Comparison of ENCODE assay signal across 8 cellular contexts in the genomic region with DNA sequence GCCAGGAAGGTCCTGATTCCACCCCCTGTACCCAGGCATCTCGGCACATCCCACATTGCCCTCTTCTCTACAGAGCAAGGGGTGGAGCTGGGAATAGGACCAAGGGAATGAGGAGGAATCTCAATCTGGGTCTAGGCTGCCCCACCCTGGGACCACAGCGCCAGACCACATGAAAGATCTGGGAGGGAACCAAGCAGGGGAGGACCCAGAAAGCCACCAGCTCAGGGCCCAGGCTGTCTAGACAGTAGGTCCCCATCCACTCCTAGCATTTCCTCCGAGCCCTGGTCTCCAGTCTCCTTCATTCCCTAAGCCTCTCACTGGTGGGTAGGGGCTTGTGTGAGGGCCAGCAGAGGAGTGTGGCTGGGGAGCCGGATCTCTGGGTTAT. TPM values are rescaled to one million over a fixed set of nuclear protein-coding genes. Genes with fewer than 3 reads are reported as not detected.
DNase-seq lines count a peak whose midpoint lies in the region; ATAC-seq and TF ChIP-seq lines count a peak whose summit lies in the region.

No MANE protein-coding gene starts in this region.

- H3K27me3 ChIP-seq in right atrium auricular region (no peaks in the 10 kb centered on the region), gastrocnemius medialis (no peaks in the 10 kb centered on the region)

- H3K4me3 ChIP-seq in astrocyte of the cerebellum (ENCODE audit: low read depth, low read length) = no peak overlapping the region
- H3K4me3 ChIP-seq in right atrium auricular region = no peak overlapping the region
- H3K4me3 ChIP-seq in gastrocnemius medialis = no peak overlapping the region

- in situ Hi-C loops in astrocyte of the cerebellum (cut with HindIII; ENCODE audit: low sequenced_read_pairs) (no loop called here), gastrocnemius medialis (cut with MboI; ENCODE audit: low sequenced_read_pairs in 4 of 4) (no loop called here)

- H3K9me3 ChIP-seq in right atrium auricular region (no peaks in the 10 kb centered on the region), gastrocnemius medialis (no peaks in the 10 kb centered on the region)

- H3K4me1 ChIP-seq in right atrium auricular region (peaks cover 0 to 94% of the 10 kb centered on the region in 2 donors), gastrocnemius medialis (peaks cover 52 to 56% of the 10 kb centered on the region in 2 donors)

- peaks cover 44% of the 10 kb centered on the region for H3K36me3 ChIP-seq in right atrium auricular region
- no peaks in the 10 kb centered on the region for H3K36me3 ChIP-seq in gastrocnemius medialis

- intact Hi-C loops in gastrocnemius medialis (cut with DNase I; ENCODE audit: low total_unique reads) = no loop called here

- DNase-seq in EL = peak; percentile 75
- DNase-seq in astrocyte of the cerebellum (ENCODE audit: low read depth) = peak; percentile 69
- DNase-seq in right atrium auricular region (ENCODE audit: low spot score) = peak; percentile 88
- DNase-seq in gastrocnemius medialis = peak in 1 of 2 donors; percentile 67
- no peak for DNase-seq in NAMALWA (ENCODE audit: low spot score)
- no peak for DNase-seq in COR-L47 (lab: John Stamatoyannopoulos, UW)
- DNase-seq in mesenteric fat pad (ENCODE audit: low spot score) = no peak
- no peak for DNase-seq in NCI-H2171 treated with DMSO at 0.1 percent for 48 hours (lab: John Stamatoyannopoulos, UW)

- ATAC-seq in gastrocnemius medialis = no peak

- TF ChIP-seq POLR2A in gastrocnemius medialis (IDR thresholded peaks at IDR 0.05) = no peak

- no peak for TF ChIP-seq CTCF in astrocyte of the cerebellum (IDR thresholded peaks at IDR 0.05; ENCODE audit: low read depth, low read length, missing control alignments)
- no peak for TF ChIP-seq CTCF in right atrium auricular region (IDR thresholded peaks at IDR 0.05)
- no peak for TF ChIP-seq CTCF in gastrocnemius medialis (IDR thresholded peaks at IDR 0.05 in 4 of 5, conservative IDR thresholded peaks at IDR 0.05 in 1 of 5)

- H3K27ac ChIP-seq in right atrium auricular region = peak overlapping the region; percentile 87 to 93
- peak overlapping the region; percentile 65 to 97 (median 96) for H3K27ac ChIP-seq in gastrocnemius medialis

RNA-seq across cellular contexts. Expression of gene PHLDB1, which starts 11.6 kb away (rescaled TPM):
- 100 to 1,000 TPM; 102 to 105 TPM for total RNA-seq in right atrium auricular region
- 10 to 100 TPM; 16.5 to 35.7 (median 22.7) TPM for total RNA-seq in gastrocnemius medialis
- total RNA-seq in mesenteric fat pad = 562 TPM

RNA-seq across cellular contexts. Expression of gene ARCN1, which starts 46.8 kb away (rescaled TPM):
- total RNA-seq in right atrium auricular region (100 to 1,000 TPM; 103 to 111 TPM), gastrocnemius medialis (10 to 100 TPM; 48.7 to 78.7 (median 65.4) TPM), mesenteric fat pad (176 TPM)

RNA-seq across cellular contexts. Expression of gene IFT46, which starts 53.3 kb away (rescaled TPM):
- total RNA-seq in right atrium auricular region = 10 to 100 TPM; 19.3 to 26.1 TPM
- 10 to 100 TPM; 14.1 to 25.1 (median 15.4) TPM for total RNA-seq in gastrocnemius medialis
- 11.4 TPM for total RNA-seq in mesenteric fat pad

Comparison
In these comparisons a context has a peak if more than half of its experiments do, and no peak if none do; other contexts are left out.
1. DNase-seq: peak in EL (single experiment), astrocyte of the cerebellum (single experiment) and right atrium auricular region (single experiment); none in NAMALWA (single experiment), COR-L47 (single experiment), mesenteric fat pad (single experiment) and NCI-H2171 treated with DMSO at 0.1 percent for 48 hours (single experiment).